Comparison of ENCODE assay signal across 1 cellular context in the genomic region with DNA sequence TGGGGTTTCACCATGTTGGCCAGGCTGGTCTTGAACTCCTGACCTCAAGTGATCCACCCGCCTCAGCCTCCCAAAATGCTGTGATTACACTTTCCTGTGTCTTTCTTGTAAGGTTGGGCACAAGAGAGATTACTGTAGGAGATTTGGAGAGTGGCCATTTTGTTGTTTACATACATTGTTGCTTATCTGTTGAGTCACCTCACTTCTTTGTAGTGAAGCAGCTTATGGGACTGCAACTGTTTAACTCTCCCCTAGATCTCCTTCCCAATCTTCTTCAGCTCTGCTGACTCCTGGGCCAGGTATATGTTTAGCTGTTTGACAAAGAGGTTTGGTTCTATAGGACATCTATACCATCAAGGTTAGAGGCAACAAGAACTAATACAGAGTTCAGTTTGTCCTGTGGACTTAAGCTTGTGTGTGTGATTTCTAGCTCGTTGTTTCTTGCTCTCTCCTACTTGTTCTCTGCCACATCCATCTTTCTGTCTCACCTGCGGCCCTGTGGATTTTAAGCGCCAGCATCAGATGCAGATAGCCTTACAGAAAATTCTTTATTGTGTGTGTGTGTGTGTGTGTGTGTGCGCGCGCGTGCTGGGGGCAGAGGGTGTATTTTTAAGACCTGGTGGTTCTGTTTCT.
TF ChIP-seq lines count a peak whose summit lies in the region.

No MANE protein-coding gene starts in this region.

TF ChIP-seq in HepG2, 621 proteins besides CTCF, POLR2A, EP300 and RAD21 (continued from another document):
- peak; percentile 57 for TF ChIP-seq FOXP4 (CRISPR knock-in tag; IDR thresholded peaks at IDR 0.05)
- TF ChIP-seq ZNF7 (CRISPR knock-in tag; IDR thresholded peaks at IDR 0.05): no peak
- TF ChIP-seq FOXO1 (CRISPR knock-in tag; IDR thresholded peaks at IDR 0.05): peak; percentile 46; the same call in 1 of the 2 replicates
- TF ChIP-seq ZNF12 (CRISPR knock-in tag; IDR thresholded peaks at IDR 0.05): peak; percentile 83
- TF ChIP-seq ARID5B (CRISPR knock-in tag; IDR thresholded peaks at IDR 0.05): peak; percentile 29; the same call in 1 of the 2 replicates
- no peak for TF ChIP-seq FOXA1 (IDR thresholded peaks at IDR 0.05)
- TF ChIP-seq FOXA1 (CRISPR knock-in tag; IDR thresholded peaks at IDR 0.05): peak; percentile 64
- TF ChIP-seq, protein P1, sequence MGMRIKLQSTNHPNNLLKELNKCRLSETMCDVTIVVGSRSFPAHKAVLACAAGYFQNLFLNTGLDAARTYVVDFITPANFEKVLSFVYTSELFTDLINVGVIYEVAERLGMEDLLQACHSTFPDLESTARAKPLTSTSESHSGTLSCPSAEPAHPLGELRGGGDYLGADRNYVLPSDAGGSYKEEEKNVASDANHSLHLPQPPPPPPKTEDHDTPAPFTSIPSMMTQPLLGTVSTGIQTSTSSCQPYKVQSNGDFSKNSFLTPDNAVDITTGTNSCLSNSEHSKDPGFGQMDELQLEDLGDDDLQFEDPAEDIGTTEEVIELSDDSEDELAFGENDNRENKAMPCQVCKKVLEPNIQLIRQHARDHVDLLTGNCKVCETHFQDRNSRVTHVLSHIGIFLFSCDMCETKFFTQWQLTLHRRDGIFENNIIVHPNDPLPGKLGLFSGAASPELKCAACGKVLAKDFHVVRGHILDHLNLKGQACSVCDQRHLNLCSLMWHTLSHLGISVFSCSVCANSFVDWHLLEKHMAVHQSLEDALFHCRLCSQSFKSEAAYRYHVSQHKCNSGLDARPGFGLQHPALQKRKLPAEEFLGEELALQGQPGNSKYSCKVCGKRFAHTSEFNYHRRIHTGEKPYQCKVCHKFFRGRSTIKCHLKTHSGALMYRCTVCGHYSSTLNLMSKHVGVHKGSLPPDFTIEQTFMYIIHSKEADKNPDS (CRISPR knock-in tag; IDR thresholded peaks at IDR 0.05): no peak
- TF ChIP-seq, protein P2, sequence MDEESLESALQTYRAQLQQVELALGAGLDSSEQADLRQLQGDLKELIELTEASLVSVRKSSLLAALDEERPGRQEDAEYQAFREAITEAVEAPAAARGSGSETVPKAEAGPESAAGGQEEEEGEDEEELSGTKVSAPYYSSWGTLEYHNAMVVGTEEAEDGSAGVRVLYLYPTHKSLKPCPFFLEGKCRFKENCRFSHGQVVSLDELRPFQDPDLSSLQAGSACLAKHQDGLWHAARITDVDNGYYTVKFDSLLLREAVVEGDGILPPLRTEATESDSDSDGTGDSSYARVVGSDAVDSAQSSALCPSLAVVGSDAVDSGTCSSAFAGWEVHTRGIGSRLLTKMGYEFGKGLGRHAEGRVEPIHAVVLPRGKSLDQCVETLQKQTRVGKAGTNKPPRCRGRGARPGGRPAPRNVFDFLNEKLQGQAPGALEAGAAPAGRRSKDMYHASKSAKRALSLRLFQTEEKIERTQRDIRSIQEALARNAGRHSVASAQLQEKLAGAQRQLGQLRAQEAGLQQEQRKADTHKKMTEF (CRISPR knock-in tag; IDR thresholded peaks at IDR 0.05): 0 out of 2 replicates have a peak, but pooled peaks have one; percentile 17
- TF ChIP-seq, protein P3, sequence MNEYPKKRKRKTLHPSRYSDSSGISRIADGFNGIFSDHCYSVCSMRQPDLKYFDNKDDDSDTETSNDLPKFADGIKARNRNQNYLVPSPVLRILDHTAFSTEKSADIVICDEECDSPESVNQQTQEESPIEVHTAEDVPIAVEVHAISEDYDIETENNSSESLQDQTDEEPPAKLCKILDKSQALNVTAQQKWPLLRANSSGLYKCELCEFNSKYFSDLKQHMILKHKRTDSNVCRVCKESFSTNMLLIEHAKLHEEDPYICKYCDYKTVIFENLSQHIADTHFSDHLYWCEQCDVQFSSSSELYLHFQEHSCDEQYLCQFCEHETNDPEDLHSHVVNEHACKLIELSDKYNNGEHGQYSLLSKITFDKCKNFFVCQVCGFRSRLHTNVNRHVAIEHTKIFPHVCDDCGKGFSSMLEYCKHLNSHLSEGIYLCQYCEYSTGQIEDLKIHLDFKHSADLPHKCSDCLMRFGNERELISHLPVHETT (CRISPR knock-in tag; conservative IDR thresholded peaks at IDR 0.05): no peak
- 0 out of 2 replicates have a peak, but pooled peaks have one; percentile 24 for TF ChIP-seq KAT8 (CRISPR knock-in tag; IDR thresholded peaks at IDR 0.05)
- TF ChIP-seq CENPX (CRISPR knock-in tag; IDR thresholded peaks at IDR 0.05): no peak
- TF ChIP-seq FOXP1 (IDR thresholded peaks at IDR 0.05): peak; percentile 38; the same call in 1 of the 2 replicates
- peak; percentile 61; the same call in 1 of the 2 replicates for TF ChIP-seq FOXP1 (CRISPR knock-in tag; IDR thresholded peaks at IDR 0.05)
- no peak for TF ChIP-seq ZNF17 (CRISPR knock-in tag; IDR thresholded peaks at IDR 0.05)
- TF ChIP-seq ZBTB20 (CRISPR knock-in tag; IDR thresholded peaks at IDR 0.05; ENCODE audit: borderline replicate concordance, low read depth): peak; percentile 71; the same call in 1 of the 2 replicates
- peak; percentile 6; the same call in 1 of the 2 replicates for TF ChIP-seq CEBPB (IDR thresholded peaks at IDR 0.05; ENCODE audit: borderline replicate concordance, low read depth, low read length)
- TF ChIP-seq FOSL2 (CRISPR knock-in tag; IDR thresholded peaks at IDR 0.05): peak; percentile 77
- no peak for TF ChIP-seq RBAK (CRISPR knock-in tag; IDR thresholded peaks at IDR 0.05)
- TF ChIP-seq SOX13 (IDR thresholded peaks at IDR 0.05): no peak
- peak in 1 of 2 experiments; percentile 66; a peak in 2 of 4 replicates for TF ChIP-seq SOX13 (CRISPR knock-in tag; conservative IDR thresholded peaks at IDR 0.05 in 1 of 2, IDR thresholded peaks at IDR 0.05 in 1 of 2)
- peak; percentile 33; the same call in 1 of the 2 replicates for TF ChIP-seq PPARG (CRISPR knock-in tag; conservative IDR thresholded peaks at IDR 0.05)
- 0 out of 2 replicates have a peak, but pooled peaks have one; percentile 36 for TF ChIP-seq FOSL1 (CRISPR knock-in tag; IDR thresholded peaks at IDR 0.05; ENCODE audit: borderline replicate concordance)
- TF ChIP-seq GATAD2A (CRISPR knock-in tag; IDR thresholded peaks at IDR 0.05): peak; percentile 34; the same call in 1 of the 2 replicates
- no peak for TF ChIP-seq SNAPC4 (CRISPR knock-in tag; IDR thresholded peaks at IDR 0.05)
